ENCODE assay signal across 17 cellular contexts in the genomic region with DNA sequence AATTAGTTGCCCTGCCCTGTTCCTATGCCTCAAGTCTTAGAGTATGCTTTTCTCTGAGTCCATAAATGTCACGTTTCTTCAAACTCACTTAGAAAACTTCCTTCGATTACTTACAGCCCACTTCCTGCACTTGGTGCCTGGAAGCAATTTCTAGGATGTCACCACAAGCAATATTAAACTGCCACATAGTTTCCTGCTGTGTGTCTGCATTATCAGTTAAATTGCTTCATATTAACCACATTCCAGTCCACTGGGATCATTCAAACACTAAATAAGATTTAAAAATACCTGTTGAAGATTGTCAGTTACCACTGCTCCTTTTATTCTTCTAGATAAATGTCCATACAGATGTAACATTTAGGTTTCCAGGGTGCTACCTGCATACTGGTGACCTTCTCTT. TPM values are rescaled to one million over a fixed set of nuclear protein-coding genes. Genes with fewer than 3 reads are reported as not detected.
DNase-seq lines count a peak whose midpoint lies in the region; ATAC-seq, FAIRE-seq and TF ChIP-seq lines count a peak whose summit lies in the region.
"Had no signal": no experiment of that assay in that cellular context is flagged by ENCODE, and none has a peak within 500 bp of the region (broad histone marks: within the 10 kb centered on the region; RNA-seq: fewer than 3 reads in every experiment).

No MANE protein-coding gene starts in this region.

- no peaks in the 10 kb centered on the region for H3K9me2 ChIP-seq in PC-3 (replicated peaks; ENCODE audit: low read length)

- POLR2A ChIA-PET in A549 (lab: Yijun Ruan, JAX): no interaction called here
- POLR2A ChIA-PET in PC-3 (lab: Charles Lee; ENCODE audit: unreplicated experiment): no interaction called here

- no peak for TF ChIP-seq CTCF in A549 (IDR thresholded peaks at IDR 0.05)
- no peak for TF ChIP-seq CTCF in HFFc6 (IDR thresholded peaks at IDR 0.05)
- no peak for TF ChIP-seq CTCF in PC-3 (conservative IDR thresholded peaks at IDR 0.05; ENCODE audit: low read depth, low read length)
- TF ChIP-seq CTCF in epithelial cell of esophagus (IDR thresholded peaks at IDR 0.05; ENCODE audit: insufficient read depth, low read depth, low read length, missing control alignments): no peak
- no peak for TF ChIP-seq CTCF in mesothelial cell of epicardium (IDR thresholded peaks at IDR 0.05; ENCODE audit: unreplicated experiment)

- no peak for TF ChIP-seq RAD21 in A549 (conservative IDR thresholded peaks at IDR 0.05 in 1 of 2, IDR thresholded peaks at IDR 0.05 in 1 of 2)

- CTCF ChIA-PET in A549 (lab: Yijun Ruan, JAX) (no interaction called here), PC-3 (lab: Charles Lee) (no interaction called here)

- H3K4me2 ChIP-seq in A549 (peak overlapping the region; percentile 19; the same call in 1 of the 3 replicates), PC-3 (ENCODE audit: low read length) (peak overlapping the region; percentile 28)

- no TSS peak for BruUV-seq in PC-3 (replicated peaks; lab: Mats Ljungman, UMichigan)

- peaks cover 7% of the 10 kb centered on the region; the same call in 2 of the 3 replicates for H3K9me3 ChIP-seq in A549
- no peaks in the 10 kb centered on the region for H3K9me3 ChIP-seq in PC-3 (ENCODE audit: low read length)
- H3K9me3 ChIP-seq: upper lobe of right lung had no signal

- H3K27ac ChIP-seq in A549: no peak overlapping the region; a peak in 1 of 6 replicates
- H3K27ac ChIP-seq in PC-3 (ENCODE audit: low read length): peak overlapping the region; percentile 39; the same call in 1 of the 2 replicates
- H3K27ac ChIP-seq: cardiac muscle cell, upper lobe of right lung had no signal

- TF ChIP-seq POLR2A in A549 (IDR thresholded peaks at IDR 0.05; ENCODE audit: low read length): no peak

- H2AFZ ChIP-seq in PC-3 (ENCODE audit: low read length): no peak overlapping the region

- H3K9ac ChIP-seq in PC-3 (ENCODE audit: low read length): no peak overlapping the region

- H3K27ac Mint-ChIP-seq in HFFc6: peak overlapping the region; percentile 65
- H3K27ac Mint-ChIP-seq in mesothelial cell of epicardium: no peak overlapping the region
- H3K27ac Mint-ChIP-seq: activated naive CD4-positive, alpha-beta T cell treated with anti-CD3 and anti-CD28 coated beads, Interleukin-2, amount 50 U/mL, for 24 hours; memory B cell had no signal

- no peak for FAIRE-seq in A549 (lab: Jason Lieb, UNC)

- peaks cover 10% of the 10 kb centered on the region for H3K36me3 Mint-ChIP-seq in HFFc6 (ENCODE audit: low read depth)
- H3K36me3 Mint-ChIP-seq in activated T-cell treated with anti-CD3 and anti-CD28 coated beads, Interleukin-2, amount 50 U/mL, for 4 hours (ENCODE audit: insufficient read depth): peaks cover 13% of the 10 kb centered on the region
- peaks cover 5% of the 10 kb centered on the region for H3K36me3 Mint-ChIP-seq in mesothelial cell of epicardium

- no peak for TF ChIP-seq EP300 in A549 (IDR thresholded peaks at IDR 0.05)

- peaks cover 73% of the 10 kb centered on the region for H3K79me2 ChIP-seq in PC-3 (ENCODE audit: low read length)

- H3K4me1 Mint-ChIP-seq in HFFc6 (ENCODE audit: low read depth) (peaks cover 87% of the 10 kb centered on the region), mesothelial cell of epicardium (peaks cover 35% of the 10 kb centered on the region)
- H3K4me1 Mint-ChIP-seq in activated T-cell treated with anti-CD3 and anti-CD28 coated beads, Interleukin-2, amount 50 U/mL, for 4 hours (ENCODE audit: low read depth): peaks cover 34% of the 10 kb centered on the region

- DNase-seq in A549 (ENCODE audit: low read depth in 1 of 2, low spot score in 1 of 2): no peak
- DNase-seq in HFFc6: peak; percentile 61
- peak; percentile 58 for DNase-seq in PC-3
- DNase-seq in epithelial cell of esophagus (ENCODE audit: low read depth): peak; percentile 27
- no peak for DNase-seq in activated T-cell treated with anti-CD3 and anti-CD28 coated beads, Interleukin-2, amount 50 U/mL, for 4 hours
- no peak for DNase-seq in activated gamma-delta T cell (lab: John Stamatoyannopoulos, UW)
- DNase-seq in sciatic nerve (ENCODE audit: low spot score): no peak
- DNase-seq in mesothelial cell of epicardium (ENCODE audit: low spot score in 2 of 2, unreplicated experiment in 2 of 2): no peak
- DNase-seq: activated CD4-positive, CD25-positive, alpha-beta regulatory T cell treated with anti-CD3 and anti-CD28 coated beads, Interleukin-2, amount 50 U/mL, for 72 hours; effector CD4-positive, alpha-beta T cell; foreskin melanocyte; right cardiac atrium; stimulated activated CD4-positive, alpha-beta T cell treated with anti-CD3 and anti-CD28 coated beads, Interleukin-4, amount 100 ng/mL, for 24 hours; upper lobe of right lung had no signal

- H3K9me3 Mint-ChIP-seq in HFFc6: peaks cover 5% of the 10 kb centered on the region; the same call in 1 of the 2 replicates
- peaks cover 9% of the 10 kb centered on the region for H3K9me3 Mint-ChIP-seq in activated T-cell treated with anti-CD3 and anti-CD28 coated beads, Interleukin-2, amount 50 U/mL, for 4 hours
- H3K9me3 Mint-ChIP-seq in mesothelial cell of epicardium: peaks cover 4% of the 10 kb centered on the region
- H3K9me3 Mint-ChIP-seq: activated naive CD4-positive, alpha-beta T cell treated with anti-CD3 and anti-CD28 coated beads, Interleukin-2, amount 50 U/mL, for 24 hours had no signal

- H3K4me3 Mint-ChIP-seq in HFFc6 (peak overlapping the region; percentile 41), mesothelial cell of epicardium (no peak overlapping the region)
- H3K4me3 Mint-ChIP-seq in activated T-cell treated with anti-CD3 and anti-CD28 coated beads, Interleukin-2, amount 50 U/mL, for 4 hours: no peak overlapping the region
- H3K4me3 Mint-ChIP-seq: activated naive CD4-positive, alpha-beta T cell treated with anti-CD3 and anti-CD28 coated beads, Interleukin-2, amount 50 U/mL, for 24 hours; memory B cell had no signal

- H4K20me1 ChIP-seq in PC-3 (ENCODE audit: low read length): 0 out of 2 replicates have a peak, but pooled peaks cover 4% of the 10 kb centered on the region

- H3K4me3 ChIP-seq in A549: no peak overlapping the region
- H3K4me3 ChIP-seq in PC-3 (ENCODE audit: low read length): no peak overlapping the region
- H3K4me3 ChIP-seq in epithelial cell of esophagus (ENCODE audit: low read length): no peak overlapping the region
- H3K4me3 ChIP-seq: cardiac muscle cell, upper lobe of right lung had no signal

- no peaks in the 10 kb centered on the region for H3F3A ChIP-seq in PC-3 (ENCODE audit: low read length, unreplicated experiment)

- no peaks in the 10 kb centered on the region for H3K36me3 ChIP-seq in PC-3 (ENCODE audit: low read depth, low read length)
- H3K36me3 ChIP-seq: cardiac muscle cell, upper lobe of right lung had no signal

- H3K4me1 ChIP-seq in A549: peaks cover 70% of the 10 kb centered on the region
- H3K4me1 ChIP-seq in PC-3 (ENCODE audit: insufficient read depth, low read length): peaks cover 61% of the 10 kb centered on the region

- ATAC-seq in A549 (no peak), PC-3 (no peak), sciatic nerve (no peak)
- no peak for ATAC-seq in activated T-cell treated with anti-CD3 and anti-CD28 coated beads, Interleukin-2, amount 50 U/mL, for 4 hours
- ATAC-seq: right cardiac atrium, upper lobe of right lung had no signal

- 41% methylated on average over 2 of the region's 2 CpGs for WGBS in A549 (ENCODE audit: missing lambda C conversion rate)

- intact Hi-C loops in PC-3 (cut with micrococcal nuclease) (loop anchor here (5.0 kb wide), 1 partner anchor 384 kb away; no protein-coding TSS in a partner anchor), sciatic nerve (cut with DNase I) (no loop called here)

- H3K27me3 ChIP-seq in PC-3 (ENCODE audit: low read length): no peaks in the 10 kb centered on the region
- H3K27me3 ChIP-seq: cardiac muscle cell had no signal

- no peaks in the 10 kb centered on the region; the same call in 1 of the 2 replicates for H3K27me3 Mint-ChIP-seq in HFFc6 (ENCODE audit: insufficient read depth)
- no peaks in the 10 kb centered on the region for H3K27me3 Mint-ChIP-seq in activated T-cell treated with anti-CD3 and anti-CD28 coated beads, Interleukin-2, amount 50 U/mL, for 4 hours (ENCODE audit: low read depth)
- no peaks in the 10 kb centered on the region for H3K27me3 Mint-ChIP-seq in mesothelial cell of epicardium (ENCODE audit: low read depth)
- H3K27me3 Mint-ChIP-seq: activated naive CD4-positive, alpha-beta T cell treated with anti-CD3 and anti-CD28 coated beads, Interleukin-2, amount 50 U/mL, for 24 hours; memory B cell had no signal

TF ChIP-seq in A549, 52 proteins besides CTCF, POLR2A, EP300 and RAD21 (continues in another document):
- TF ChIP-seq HMGXB4 (CRISPR knock-in tag; IDR thresholded peaks at IDR 0.05; ENCODE audit: borderline replicate concordance) (no peak), USF2 (IDR thresholded peaks at IDR 0.05) (no peak)

RNA-seq across cellular contexts. Expression of gene DENND1A, which starts 4.1 kb away (rescaled TPM):
- polyA plus RNA-seq in A549 (2011; rRNA removed) (21.9 and 22.1 TPM in 2 replicates), A549 (2017; fragmentation: RNase III; extraction: RNeasy Plus Mini Kit Qiagen cat#74134 plus additional on column Dnase treatment) (14.9 to 15.6 TPM (median 15.1 TPM) in 3 replicates)
- polyA plus RNA-seq in A549 (2012; cell fraction: cytosol; rRNA removed): 13.7 and 17.2 TPM in 2 replicates
- 16.6 and 21.5 TPM in 2 replicates for polyA plus RNA-seq in A549 (2012; cell fraction: nucleus; rRNA removed)
- 66.5 and 71.0 TPM in 2 replicates for polyA minus RNA-seq in A549 (2011; rRNA and poly(A)+ RNA removed)
- total RNA-seq in HFFc6 (2021; fragmentation: NEBNext Ultra II Directional; extraction: Animal tissue kit (Norgen Biotek cat#: 25700)): 10 to 100 TPM; 25.4 to 38.3 (median 30.3) TPM
- total RNA-seq in PC-3 (2014; rRNA removed) (18.6 and 29.7 TPM in 2 replicates), sciatic nerve (26.1 TPM), mesothelial cell of epicardium (23.4 to 23.9 TPM (median 23.8 TPM) in 3 replicates)
- 10 to 100 TPM; 15.5 to 21.7 (median 16.9) TPM for total RNA-seq in activated T-cell treated with anti-CD3 and anti-CD28 coated beads, Interleukin-2, amount 50 U/mL, for 4 hours

Comparison
In these comparisons a context has a peak if more than half of its experiments do, and no peak if none do; other contexts are left out.
1. DNase-seq: peak in HFFc6 (single experiment), PC-3 (single experiment) and epithelial cell of esophagus (single experiment); none in A549 (0 of 2), activated T-cell treated with anti-CD3 and anti-CD28 coated beads, Interleukin-2, amount 50 U/mL, for 4 hours (single experiment), activated gamma-delta T cell (single experiment), sciatic nerve (single experiment) and mesothelial cell of epicardium (0 of 2).